10 cellular contexts compared by ENCODE assay signal in the genomic region with DNA sequence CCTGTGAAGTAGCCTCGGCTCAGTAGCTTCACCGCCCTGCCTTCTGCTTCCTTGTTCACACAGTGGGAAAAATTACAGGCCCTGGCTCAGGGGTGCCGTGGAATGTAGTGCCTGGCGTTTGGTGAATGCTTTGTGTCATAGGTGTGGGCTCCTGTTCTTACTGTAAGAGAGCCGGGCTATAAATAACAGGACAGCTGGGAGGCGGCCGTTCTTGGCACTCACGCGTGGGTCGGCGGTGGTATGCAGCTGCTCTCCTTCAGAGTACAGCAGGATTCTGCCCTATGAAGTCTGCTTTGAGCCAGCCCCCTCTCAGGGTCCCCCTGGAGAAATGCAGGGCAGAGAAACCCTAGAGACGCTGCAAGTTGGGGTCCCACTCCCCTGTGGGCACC.
DNase-seq lines count a peak whose midpoint lies in the region; ATAC-seq and TF ChIP-seq lines count a peak whose summit lies in the region.
"Had no signal": no experiment of that assay in that cellular context is flagged by ENCODE, and none has a peak within 500 bp of the region (broad histone marks: within the 10 kb centered on the region; RNA-seq: fewer than 3 reads in every experiment).

No MANE protein-coding gene starts in this region.

- H3K27me3 ChIP-seq in brain microvascular endothelial cell (replicated peaks) (no peaks in the 10 kb centered on the region), skeletal muscle satellite cell (ENCODE audit: control insufficient read depth, insufficient read depth, low read length) (peaks cover 7% of the 10 kb centered on the region), testis (no peaks in the 10 kb centered on the region)

- H3K27ac Mint-ChIP-seq in activated CD4-positive, alpha-beta T cell treated with anti-CD3 and anti-CD28 coated beads, Interleukin-2, amount 10 ng/mL, durations not matched to agents 7 days and 5 days, result no peak overlapping the region
- H3K27ac Mint-ChIP-seq: CD8-positive, alpha-beta T cell had no signal

- no peaks in the 10 kb centered on the region for H3K27me3 Mint-ChIP-seq in activated CD4-positive, alpha-beta T cell treated with anti-CD3 and anti-CD28 coated beads, Interleukin-2, amount 10 ng/mL, durations not matched to agents 7 days and 5 days

- TF ChIP-seq CTCF in brain microvascular endothelial cell (IDR thresholded peaks at IDR 0.05; ENCODE audit: low read depth, low read length, missing control alignments) (no peak), testis (IDR thresholded peaks at IDR 0.05) (no peak)

- in situ Hi-C loops in brain microvascular endothelial cell (cut with HindIII; ENCODE audit: low pct_ligation_motif_present, low sequenced_read_pairs), result no loop called here

- no peak overlapping the region for H3K4me3 ChIP-seq in brain microvascular endothelial cell (ENCODE audit: low read depth, low read length)
- H3K4me3 ChIP-seq in skeletal muscle satellite cell (ENCODE audit: low read length), result peak overlapping the region; percentile 18
- no peak overlapping the region for H3K4me3 ChIP-seq in testis

- H3K36me3 ChIP-seq in brain microvascular endothelial cell (replicated peaks), result no peaks in the 10 kb centered on the region
- H3K36me3 ChIP-seq in skeletal muscle satellite cell (ENCODE audit: insufficient read depth, low read length), result no peaks in the 10 kb centered on the region
- H3K36me3 ChIP-seq in testis (ENCODE audit: low read depth, missing control alignments), result no peaks in the 10 kb centered on the region

- H3K4me3 Mint-ChIP-seq in activated CD4-positive, alpha-beta T cell treated with anti-CD3 and anti-CD28 coated beads, Interleukin-2, amount 10 ng/mL, durations not matched to agents 7 days and 5 days, result no peak overlapping the region
- H3K4me3 Mint-ChIP-seq: CD8-positive, alpha-beta T cell had no signal

- H3K4me1 ChIP-seq in skeletal muscle satellite cell (ENCODE audit: control insufficient read depth, insufficient read depth, low read length) (peaks cover 22% of the 10 kb centered on the region), testis (no peaks in the 10 kb centered on the region)

- ATAC-seq in left colon, result peak; percentile 8
- ATAC-seq in HG03571 (IDR thresholded peaks at IDR 0.05; ENCODE audit: unreplicated experiment), result no peak
- ATAC-seq: CD8-positive, alpha-beta T cell had no signal

- intact Hi-C loops in left colon (cut with DNase I, micrococcal nuclease), result no loop called here
- intact Hi-C loops in testis (cut with DNase I; ENCODE audit: low total_unique reads), result no loop called here

- WGBS in testis, 2 donors, result 64 to 96% methylated on average over 11 to 12 of the region's 12 CpGs

- CTCF ChIA-PET in activated CD4-positive, alpha-beta T cell treated with anti-CD3 and anti-CD28 coated beads, Interleukin-2, amount 10 ng/mL, durations not matched to agents 7 days and 5 days (lab: Charles Lee), result interaction anchor here (1.3 kb wide), 1 partner anchor 12 kb away, joined by 3 read pairs; no protein-coding TSS in a partner anchor

- H3K4me2 ChIP-seq in skeletal muscle satellite cell (ENCODE audit: low read length), result peak overlapping the region; percentile 56

- no peaks in the 10 kb centered on the region for H3K9me3 Mint-ChIP-seq in activated CD4-positive, alpha-beta T cell treated with anti-CD3 and anti-CD28 coated beads, Interleukin-2, amount 10 ng/mL, durations not matched to agents 7 days and 5 days
- H3K9me3 Mint-ChIP-seq: CD8-positive, alpha-beta T cell had no signal

- H3K27ac ChIP-seq in brain microvascular endothelial cell, result peak overlapping the region; percentile 4
- no peak overlapping the region for H3K27ac ChIP-seq in testis

- no peak overlapping the region for H3K9ac ChIP-seq in skeletal muscle satellite cell (ENCODE audit: low read depth, low read length)

- DNase-seq in LHCN-M2 (ENCODE audit: low read depth) (peak; percentile 72), brain microvascular endothelial cell (peak; percentile 16), left colon (no peak), testis (no peak)
- no peak for DNase-seq in activated CD4-positive, alpha-beta T cell treated with anti-CD3 and anti-CD28 coated beads, Interleukin-2, amount 10 ng/mL, durations not matched to agents 7 days and 5 days
- DNase-seq: activated naive CD4-positive, alpha-beta T cell treated with Interleukin-2 at 50 U/mL for 16 hours; CD8-positive, alpha-beta T cell; retina had no signal

- no peaks in the 10 kb centered on the region for H3K9me3 ChIP-seq in skeletal muscle satellite cell (replicated peaks; ENCODE audit: low read length)
- no peaks in the 10 kb centered on the region for H3K9me3 ChIP-seq in testis

- no peak for TF ChIP-seq POLR2A in testis (IDR thresholded peaks at IDR 0.05)

- H3K36me3 Mint-ChIP-seq in activated CD4-positive, alpha-beta T cell treated with anti-CD3 and anti-CD28 coated beads, Interleukin-2, amount 10 ng/mL, durations not matched to agents 7 days and 5 days (ENCODE audit: low read depth), result no peaks in the 10 kb centered on the region
- H3K36me3 Mint-ChIP-seq: CD8-positive, alpha-beta T cell had no signal

- H3K4me1 Mint-ChIP-seq in activated CD4-positive, alpha-beta T cell treated with anti-CD3 and anti-CD28 coated beads, Interleukin-2, amount 10 ng/mL, durations not matched to agents 7 days and 5 days, result no peaks in the 10 kb centered on the region

- POLR2A ChIA-PET in activated CD4-positive, alpha-beta T cell treated with anti-CD3 and anti-CD28 coated beads, Interleukin-2, amount 10 ng/mL, durations not matched to agents 7 days and 5 days (lab: Charles Lee), result no interaction called here

Comparison
In these comparisons a context has a peak if more than half of its experiments do, and no peak if none do; other contexts are left out.
1. DNase-seq: peak in LHCN-M2 (single experiment) and brain microvascular endothelial cell (single experiment); none in left colon (0 of 2), testis (single experiment) and activated CD4-positive, alpha-beta T cell treated with anti-CD3 and anti-CD28 coated beads, Interleukin-2, amount 10 ng/mL, durations not matched to agents 7 days and 5 days (single experiment).